In the genomic region with DNA sequence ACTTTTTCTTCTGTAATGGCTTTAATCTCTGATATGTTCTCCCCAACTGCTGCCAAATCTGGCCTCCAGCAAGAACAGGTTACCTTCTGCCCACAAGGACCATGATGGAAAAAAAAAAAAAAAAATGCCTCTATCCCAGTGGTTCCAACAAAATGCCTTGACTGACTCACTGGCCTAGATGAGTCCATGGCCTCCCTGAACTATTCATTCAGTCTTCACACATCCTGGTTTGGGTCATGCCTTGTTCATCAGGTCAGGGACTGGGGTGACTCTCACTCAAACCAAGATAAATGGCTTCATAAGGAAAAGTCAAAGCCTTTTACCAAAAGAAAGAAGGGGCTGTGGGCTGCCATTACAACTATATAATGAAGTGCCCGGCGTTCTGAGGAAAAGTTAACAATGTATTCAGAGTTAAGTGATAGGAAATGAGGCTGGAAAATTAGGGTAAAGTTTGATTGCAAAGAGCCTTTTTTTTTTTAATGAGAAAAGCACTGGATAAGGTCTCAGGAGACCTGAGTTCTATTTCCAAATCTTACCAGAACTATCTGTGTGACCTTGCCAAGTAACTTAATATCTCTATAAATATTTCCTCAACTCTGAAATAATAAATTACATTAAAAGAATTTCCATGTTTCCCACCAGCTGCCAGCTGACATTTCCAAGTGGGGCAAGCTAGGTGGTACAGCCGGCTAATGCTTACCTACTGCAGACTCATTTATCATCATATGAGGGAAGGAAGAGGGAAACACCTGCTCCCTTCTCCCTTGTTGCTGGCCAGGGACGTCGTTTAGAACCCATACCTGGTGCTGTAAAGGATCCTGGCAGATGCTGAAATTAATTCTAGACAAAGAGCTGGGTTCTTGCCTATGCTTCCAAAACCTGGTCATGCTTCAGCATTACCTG, we compare ENCODE assay signal across 19 cellular contexts.
DNase-seq lines count a peak whose midpoint lies in the region; ATAC-seq and TF ChIP-seq lines count a peak whose summit lies in the region.
"Had no signal": no experiment of that assay in that cellular context is flagged by ENCODE, and none has a peak within 500 bp of the region (broad histone marks: within the 10 kb centered on the region; RNA-seq: fewer than 3 reads in every experiment).

No MANE protein-coding gene starts in this region.

- DNase-seq in EH (ENCODE audit: low read depth) (peak; percentile 67), HFFc6 (peak; percentile 24), SHP77 treated with DMSO at 0.1 percent for 48 hours (lab: John Stamatoyannopoulos, UW) (peak; percentile 70), neural crest cell (ENCODE audit: low read depth, low spot score) (no peak), NK-92 (lab: John Stamatoyannopoulos, UW; ENCODE audit: unreplicated experiment) (no peak)
- DNase-seq in activated CD4-positive, alpha-beta T cell treated with anti-CD3 and anti-CD28 coated beads, Interleukin-2, amount 50 U/mL, for 4 hours: no peak
- DNase-seq: activated CD4-positive, alpha-beta memory T cell treated with anti-CD3 and anti-CD28 coated beads, Interleukin-2, amount 10 ng/mL, durations not matched to agents 7 days and 5 days; activated T-cell treated with anti-CD3 and anti-CD28 coated beads, Interleukin-2, amount 50 U/mL, for 48 hours; mucosa of descending colon; MV-4-11; NCI-H526; occipital lobe; Peyer's patch; stimulated activated CD4-positive, alpha-beta T cell treated with anti-CD3 and anti-CD28 coated beads, Interleukin-4, amount 100 ng/mL, for 24 hours; stimulated activated CD8-positive, alpha-beta memory T cell treated with anti-CD3 and anti-CD28 coated beads, Interleukin-4, amount 100 ng/mL, for 48 hours; SW 1271 had no signal

- ATAC-seq in GM19455 (IDR thresholded peaks at IDR 0.05; ENCODE audit: unreplicated experiment): no peak
- ATAC-seq: HCT116, mucosa of descending colon had no signal

- H3K27ac Mint-ChIP-seq in HFFc6 (no peak overlapping the region), neural crest cell (ENCODE audit: unreplicated experiment) (peak overlapping the region; percentile 68)
- H3K27ac Mint-ChIP-seq: activated CD4-positive, alpha-beta memory T cell treated with anti-CD3 and anti-CD28 coated beads, Interleukin-2, amount 10 ng/mL, durations not matched to agents 7 days and 5 days; activated naive CD8-positive, alpha-beta T cell had no signal

- H3K4me1 Mint-ChIP-seq in HFFc6 (ENCODE audit: low read depth) (peaks cover 14% of the 10 kb centered on the region), neural crest cell (peaks cover 11% of the 10 kb centered on the region)
- H3K4me1 Mint-ChIP-seq: activated CD4-positive, alpha-beta memory T cell treated with anti-CD3 and anti-CD28 coated beads, Interleukin-2, amount 10 ng/mL, durations not matched to agents 7 days and 5 days had no signal

- H3K27me3 Mint-ChIP-seq in HFFc6 (ENCODE audit: insufficient read depth) (no peaks in the 10 kb centered on the region), neural crest cell (ENCODE audit: low read depth) (no peaks in the 10 kb centered on the region)
- H3K27me3 Mint-ChIP-seq: activated CD4-positive, alpha-beta memory T cell treated with anti-CD3 and anti-CD28 coated beads, Interleukin-2, amount 10 ng/mL, durations not matched to agents 7 days and 5 days had no signal

- H3K9me3 Mint-ChIP-seq in HFFc6 (no peaks in the 10 kb centered on the region), neural crest cell (peaks cover 9% of the 10 kb centered on the region)

- H3K4me3 Mint-ChIP-seq in HFFc6 (no peak overlapping the region), neural crest cell (no peak overlapping the region)
- H3K4me3 Mint-ChIP-seq: activated CD4-positive, alpha-beta memory T cell treated with anti-CD3 and anti-CD28 coated beads, Interleukin-2, amount 10 ng/mL, durations not matched to agents 7 days and 5 days; activated naive CD8-positive, alpha-beta T cell had no signal

- TF ChIP-seq CTCF in HFFc6 (IDR thresholded peaks at IDR 0.05) (no peak), neural crest cell (conservative IDR thresholded peaks at IDR 0.05) (no peak)

- no peaks in the 10 kb centered on the region for H3K36me3 Mint-ChIP-seq in HFFc6 (ENCODE audit: low read depth)
- peaks cover 3% of the 10 kb centered on the region for H3K36me3 Mint-ChIP-seq in neural crest cell (ENCODE audit: low read depth)
- H3K36me3 Mint-ChIP-seq: activated naive CD8-positive, alpha-beta T cell had no signal

Comparison
In these comparisons a context has a peak if more than half of its experiments do, and no peak if none do; other contexts are left out.
1. DNase-seq: peak in EH (single experiment), HFFc6 (single experiment) and SHP77 treated with DMSO at 0.1 percent for 48 hours (single experiment); none in neural crest cell (single experiment), activated CD4-positive, alpha-beta T cell treated with anti-CD3 and anti-CD28 coated beads, Interleukin-2, amount 50 U/mL, for 4 hours (0 of 2) and NK-92 (single experiment).